In the genomic region with DNA sequence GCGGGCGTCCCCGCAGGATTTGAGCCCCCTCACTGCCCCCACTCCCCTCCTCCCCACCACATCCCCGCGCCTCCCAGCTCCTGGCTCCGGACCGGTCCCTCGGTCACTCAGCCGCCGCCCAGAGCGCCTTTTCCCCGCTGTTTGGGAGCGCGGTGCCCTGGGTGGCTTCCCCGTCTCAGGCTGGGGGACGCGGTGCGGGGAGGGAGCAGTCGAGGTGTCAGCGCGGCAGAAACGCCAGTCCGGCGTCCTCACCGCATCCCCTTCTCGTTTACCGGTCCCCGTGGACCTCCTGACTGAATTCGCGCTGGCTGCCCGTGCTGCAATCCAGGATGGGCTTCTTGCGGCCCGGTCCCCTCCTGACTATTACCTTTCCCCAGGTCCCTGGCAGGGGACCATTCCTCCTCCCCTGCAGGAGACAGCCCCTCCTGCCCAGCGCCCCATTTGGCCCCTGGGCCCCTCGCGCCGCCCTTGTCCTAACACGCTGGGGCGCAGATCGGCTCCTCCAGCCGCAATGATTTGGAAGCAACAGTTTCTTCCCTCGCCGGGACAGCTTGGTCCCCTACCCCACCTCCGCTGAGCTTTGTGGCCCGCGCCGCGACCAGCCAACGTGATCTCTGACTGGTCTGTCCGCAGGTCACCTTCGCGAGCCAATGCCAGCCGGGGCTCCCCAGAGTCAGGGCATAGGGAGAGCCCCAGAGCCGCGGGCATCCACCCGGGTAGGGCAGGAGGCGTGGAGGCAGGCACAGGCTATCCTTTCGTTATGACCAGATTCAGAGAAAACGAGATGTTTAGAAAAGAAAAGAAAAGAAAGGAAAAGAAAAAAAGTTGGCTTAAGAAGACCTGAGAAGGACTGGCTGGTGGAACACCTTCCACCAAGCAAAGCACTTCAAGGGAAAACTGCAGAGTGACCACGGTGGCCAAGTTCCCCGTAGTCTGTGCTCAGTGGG, we compare ENCODE assay signal across 8 cellular contexts. TPM values are rescaled to one million over a fixed set of nuclear protein-coding genes. Genes with fewer than 3 reads are reported as not detected.
A peak's percentile ranks its signal among the peaks of the same experiment; 100 is the strongest.
DNase-seq lines count a peak whose midpoint lies in the region; ATAC-seq, FAIRE-seq and TF ChIP-seq lines count a peak whose summit lies in the region.

No MANE protein-coding gene starts in this region.

- no peak for TF ChIP-seq EP300 in stomach (IDR thresholded peaks at IDR 0.05)

- H3K4me3 Mint-ChIP-seq in CD8-positive, alpha-beta T cell = peak overlapping the region; percentile 82
- H3K4me3 Mint-ChIP-seq in astrocyte (ENCODE audit: unreplicated experiment) = peak overlapping the region; percentile 94

- H3K9me3 Mint-ChIP-seq in CD8-positive, alpha-beta T cell = no peaks in the 10 kb centered on the region
- H3K9me3 Mint-ChIP-seq in astrocyte (ENCODE audit: unreplicated experiment) = no peaks in the 10 kb centered on the region

- DNase-seq in CD8-positive, alpha-beta T cell = no peak
- DNase-seq in astrocyte (ENCODE audit: low read depth) (no peak), kidney (peak; percentile 83), stomach (no peak), G401 (ENCODE audit: low spot score) (no peak)

- no peak for ATAC-seq in CD8-positive, alpha-beta T cell
- ATAC-seq in GM21576 (IDR thresholded peaks at IDR 0.05; ENCODE audit: unreplicated experiment) (no peak), GM21423 (IDR thresholded peaks at IDR 0.05; ENCODE audit: unreplicated experiment) (no peak)

- H3K9me3 ChIP-seq in CD8-positive, alpha-beta T cell (ENCODE audit: low read length) = no peaks in the 10 kb centered on the region
- H3K9me3 ChIP-seq in HUES64 (ENCODE audit: insufficient read depth, low read depth, low read length) = no peaks in the 10 kb centered on the region
- no peaks in the 10 kb centered on the region for H3K9me3 ChIP-seq in astrocyte (ENCODE audit: insufficient read depth, low read depth, low read length)
- H3K9me3 ChIP-seq in kidney (ENCODE audit: control insufficient read depth in 1 of 2, low read length in 2 of 2) = no peaks in the 10 kb centered on the region
- no peaks in the 10 kb centered on the region for H3K9me3 ChIP-seq in stomach

- no peak overlapping the region for H3K9ac ChIP-seq in HUES64 (ENCODE audit: low read depth, low read length)
- H3K9ac ChIP-seq in astrocyte (ENCODE audit: low read length) = peak overlapping the region; percentile 86
- peak overlapping the region; percentile 30 to 69 for H3K9ac ChIP-seq in kidney (ENCODE audit: low read length in 2 of 2)

- peaks cover 3% of the 10 kb centered on the region for H3K36me3 Mint-ChIP-seq in CD8-positive, alpha-beta T cell
- H3K36me3 Mint-ChIP-seq in astrocyte (ENCODE audit: low read depth, unreplicated experiment) = no peaks in the 10 kb centered on the region

- POLR2A ChIA-PET in CD8-positive, alpha-beta T cell (lab: Charles Lee) = no interaction called here

- CTCF ChIA-PET in CD8-positive, alpha-beta T cell (lab: Charles Lee) = no interaction called here

- peaks cover 16% of the 10 kb centered on the region for H3K4me1 ChIP-seq in CD8-positive, alpha-beta T cell (ENCODE audit: insufficient read depth, low read length)
- H3K4me1 ChIP-seq in HUES64 (ENCODE audit: insufficient read depth, low read length) (peaks cover 19% of the 10 kb centered on the region), astrocyte (ENCODE audit: insufficient read depth, low read length) (peaks cover 10% of the 10 kb centered on the region), kidney (ENCODE audit: control insufficient read depth in 1 of 2, insufficient read depth in 1 of 2, low read depth in 1 of 2, low read length in 2 of 2) (peaks cover 0 to 10% of the 10 kb centered on the region in 2 donors), stomach (peaks cover 24 to 60% (median 43%) of the 10 kb centered on the region in 4 donors)

- no peak overlapping the region for H3K27ac Mint-ChIP-seq in CD8-positive, alpha-beta T cell
- H3K27ac Mint-ChIP-seq in astrocyte (ENCODE audit: unreplicated experiment) = peak overlapping the region; percentile 83

- WGBS in HUES64 = 2% methylated on average over 60 of the region's 61 CpGs
- WGBS in stomach, 5 donors = 5 to 16% (median 5%) methylated on average over 30 to 61 of the region's 61 CpGs

- peak overlapping the region; percentile 87 for H2AFZ ChIP-seq in astrocyte (ENCODE audit: low read depth, low read length)

- no peak overlapping the region for H3K27ac ChIP-seq in CD8-positive, alpha-beta T cell (ENCODE audit: low read depth, low read length)
- H3K27ac ChIP-seq in HUES64 (ENCODE audit: low read depth, low read length) = no peak overlapping the region
- H3K27ac ChIP-seq in astrocyte (ENCODE audit: low read depth, low read length) = no peak overlapping the region
- peak overlapping the region; percentile 57 to 66 for H3K27ac ChIP-seq in kidney (ENCODE audit: low read depth in 2 of 2, low read length in 2 of 2)
- H3K27ac ChIP-seq in stomach = peak overlapping the region in 4 of 5 donors; percentile 43 to 86 (median 82)

- peaks cover 41% of the 10 kb centered on the region for H4K20me1 ChIP-seq in astrocyte (ENCODE audit: insufficient read depth, low read length)

- no peaks in the 10 kb centered on the region for H3K27me3 ChIP-seq in CD8-positive, alpha-beta T cell (ENCODE audit: insufficient read depth, low read length)
- H3K27me3 ChIP-seq in HUES64 (ENCODE audit: insufficient read depth, low read length) (peaks cover 93% of the 10 kb centered on the region), astrocyte (ENCODE audit: insufficient read depth, low read length) (no peaks in the 10 kb centered on the region), stomach (peaks cover 0 to 47% (median 35%) of the 10 kb centered on the region in 3 donors)

- peak overlapping the region; percentile 55 for H3K4me3 ChIP-seq in CD8-positive, alpha-beta T cell (ENCODE audit: low read depth, low read length)
- peak overlapping the region; percentile 71 for H3K4me3 ChIP-seq in HUES64 (ENCODE audit: low read length)
- peak overlapping the region; percentile 68 for H3K4me3 ChIP-seq in astrocyte (ENCODE audit: insufficient read depth, low read depth, low read length)
- H3K4me3 ChIP-seq in kidney (ENCODE audit: low read length in 2 of 2) = peak overlapping the region; percentile 72 to 88
- H3K4me3 ChIP-seq in stomach = peak overlapping the region; percentile 65 to 83 (median 70)

- no peak for TF ChIP-seq POLR2A in stomach (IDR thresholded peaks at IDR 0.05)

- H3K27me3 Mint-ChIP-seq in CD8-positive, alpha-beta T cell (ENCODE audit: low read depth) = peaks cover 7% of the 10 kb centered on the region
- H3K27me3 Mint-ChIP-seq in astrocyte (ENCODE audit: low read depth, unreplicated experiment) = no peaks in the 10 kb centered on the region

- no peak for TF ChIP-seq CTCF in CD8-positive, alpha-beta T cell (IDR thresholded peaks at IDR 0.05)
- TF ChIP-seq CTCF in astrocyte (IDR thresholded peaks at IDR 0.05; ENCODE audit: insufficient read depth, low read depth, low read length) (no peak), kidney (IDR thresholded peaks at IDR 0.05; ENCODE audit: borderline replicate concordance, extremely low read depth, insufficient read depth) (no peak), stomach (IDR thresholded peaks at IDR 0.05) (no peak)

- H3K4me2 ChIP-seq in astrocyte (ENCODE audit: low read length) = peak overlapping the region; percentile 92

- no peak for FAIRE-seq in astrocyte (lab: Jason Lieb, UNC)
- no peak for FAIRE-seq in kidney (lab: Jason Lieb, UNC)

- intact Hi-C loops in CD8-positive, alpha-beta T cell (cut with DNase I, micrococcal nuclease) = loop anchor here (1.0 to 10.0 kb wide), 4 partner anchors 196 to 313 kb away; a partner anchor contains a TSS
- intact Hi-C loops in kidney (cut with DNase I) (no loop called here), stomach (cut with DNase I; ENCODE audit: low total_unique reads) (no loop called here)

- in situ Hi-C loops in G401 (cut with HindIII; ENCODE audit: low sequenced_read_pairs) = loop anchor here (5.0 kb wide), 1 partner anchor 42 kb away; no protein-coding TSS in a partner anchor

- peaks cover 13% of the 10 kb centered on the region for H3K79me2 ChIP-seq in astrocyte (ENCODE audit: insufficient read depth, low read length)

- H3K4me1 Mint-ChIP-seq in CD8-positive, alpha-beta T cell (ENCODE audit: low read depth) = peaks cover 14% of the 10 kb centered on the region
- peaks cover 28% of the 10 kb centered on the region for H3K4me1 Mint-ChIP-seq in astrocyte (ENCODE audit: low read depth, unreplicated experiment)

- no peaks in the 10 kb centered on the region for H3K36me3 ChIP-seq in CD8-positive, alpha-beta T cell (ENCODE audit: insufficient read depth, low read length)
- H3K36me3 ChIP-seq in HUES64 (ENCODE audit: insufficient read depth, low read length) (no peaks in the 10 kb centered on the region), astrocyte (ENCODE audit: insufficient read depth, low read length) (no peaks in the 10 kb centered on the region), kidney (ENCODE audit: control insufficient read depth in 1 of 2, insufficient read depth in 2 of 2, low read length in 2 of 2) (no peaks in the 10 kb centered on the region), stomach (no peaks in the 10 kb centered on the region)

RNA-seq across cellular contexts. Expression of a gene that starts 1.2 kb away (rescaled TPM):
- 1 to 10 TPM; 1.3 to 1.4 TPM for total RNA-seq in CD8-positive, alpha-beta T cell
- 4.8 TPM for polyA plus RNA-seq in HUES64 (2013, experiment 1 of 2)
- 3.2 TPM for polyA plus RNA-seq in HUES64 (2013, experiment 2 of 2)
- total RNA-seq in astrocyte (13.5 and 22.7 TPM in 2 replicates), kidney (20.3 TPM), stomach (1 to 10 TPM in 4 of 5 donors, under 1 TPM in 1; 0.45 to 6.4 (median 2.8) TPM)
- polyA plus RNA-seq in kidney (ENCODE audit: insufficient read depth, low read depth, low replicate concordance) (4.8 TPM), stomach (1 to 10 TPM in 1 of 3 donors, under 1 TPM in 2; 0.50 to 2.1 (median 0.58) TPM)
- 5.0 and 7.4 TPM in 2 replicates for total RNA-seq in G401 (2014; rRNA removed; shearing (Covaris generic))

Comparison
In these comparisons a context has a peak if more than half of its experiments do, and no peak if none do; other contexts are left out.
1. H3K27ac ChIP-seq: peak in kidney (2 of 2) and stomach (4 of 5); none in CD8-positive, alpha-beta T cell (single experiment), HUES64 (single experiment) and astrocyte (single experiment).
2. intact Hi-C loops: an anchor here in CD8-positive, alpha-beta T cell (1.0 to 10.0 kb wide); none called in kidney and stomach.
3. Peak in every context shown above with its lines, with median percentiles within 50 percentile points of each other: H3K4me3 ChIP-seq.